Comparison of ENCODE assay signal across 18 cellular contexts in the genomic region with DNA sequence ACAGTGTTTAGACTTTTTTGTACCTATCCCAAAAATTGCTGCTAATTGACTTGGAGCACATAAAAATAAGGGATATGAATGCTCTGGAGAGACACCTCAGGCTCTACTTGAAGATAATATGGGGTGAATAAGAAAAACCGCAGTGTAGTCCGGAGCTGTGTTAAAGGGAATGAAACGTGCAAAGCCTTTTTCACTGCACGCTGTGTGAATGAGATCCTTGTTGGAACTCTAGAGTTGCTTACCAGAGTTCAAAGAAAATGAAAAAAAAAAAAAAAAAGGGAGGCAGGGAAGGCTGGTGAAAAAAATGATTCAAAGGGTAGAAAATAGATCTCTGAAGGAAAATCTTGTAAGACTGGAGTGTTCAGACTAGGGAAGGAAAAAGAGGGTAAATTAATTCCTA.
A peak's percentile ranks its signal among the peaks of the same experiment; 100 is the strongest.
DNase-seq lines count a peak whose midpoint lies in the region; TF ChIP-seq lines count a peak whose summit lies in the region.
"Had no signal": no experiment of that assay in that cellular context is flagged by ENCODE, and none has a peak within 500 bp of the region (broad histone marks: within the 10 kb centered on the region; RNA-seq: fewer than 3 reads in every experiment).

No MANE protein-coding gene starts in this region.

- no peak overlapping the region for H3K9ac ChIP-seq in Karpas-422 (ENCODE audit: low read length)
- H3K9ac ChIP-seq: GM23248 had no signal

- H3K4me2 ChIP-seq in Karpas-422 (ENCODE audit: low read depth, low read length, poor library complexity, severe bottlenecking), result no peak overlapping the region

- no peaks in the 10 kb centered on the region for H3K79me2 ChIP-seq in Karpas-422 (ENCODE audit: low read length)

- TF ChIP-seq CTCF in Caco-2 (IDR thresholded peaks at IDR 0.05; ENCODE audit: insufficient read depth in 1 of 2, low read depth in 1 of 2, low read length in 1 of 2, severe bottlenecking in 1 of 2, unreplicated experiment in 1 of 2) (no peak), ascending aorta (IDR thresholded peaks at IDR 0.05) (no peak), neural crest cell (conservative IDR thresholded peaks at IDR 0.05) (no peak), uterus (IDR thresholded peaks at IDR 0.05) (no peak)

- POLR2A ChIA-PET in Caco-2 (lab: Charles Lee), result no interaction called here

- peaks cover 8% of the 10 kb centered on the region for H3K4me1 Mint-ChIP-seq in Caco-2 (ENCODE audit: low read depth, unreplicated experiment)
- H3K4me1 Mint-ChIP-seq in neural crest cell, result peaks cover 45% of the 10 kb centered on the region
- no peaks in the 10 kb centered on the region for H3K4me1 Mint-ChIP-seq in activated T-helper 2 cell treated with anti-CD3 and anti-CD28 coated beads, Interferon-gamma antibody, Interleukin-2, Interleukin-4, amounts not matched to agents 10 μg/mL and 5 μg/mL and 100 μg/mL, durations not matched to agents 14 hours and 24 hours and 36 hours (ENCODE audit: low read depth)
- H3K4me1 Mint-ChIP-seq: CD4-positive, alpha-beta memory T cell had no signal

- CTCF ChIA-PET in Caco-2 (lab: Charles Lee), result no interaction called here

- TF ChIP-seq POLR2A in uterus (IDR thresholded peaks at IDR 0.05), result no peak

- H3K4me3 ChIP-seq in Caco-2 (ENCODE audit: low read depth, low read length) (no peak overlapping the region), ascending aorta (no peak overlapping the region), uterus (no peak overlapping the region), Karpas-422 (ENCODE audit: low read length) (no peak overlapping the region)
- H3K4me3 ChIP-seq: GM12878, GM23248 had no signal

- no peak overlapping the region for H2AFZ ChIP-seq in Karpas-422 (ENCODE audit: low read length)
- H2AFZ ChIP-seq: GM23248 had no signal

- H3K36me3 ChIP-seq in Caco-2 (ENCODE audit: control insufficient read depth, insufficient read depth, low read length) (no peaks in the 10 kb centered on the region), ascending aorta (no peaks in the 10 kb centered on the region), uterus (no peaks in the 10 kb centered on the region), Karpas-422 (ENCODE audit: insufficient read depth, low read length) (no peaks in the 10 kb centered on the region)

- H3K27me3 Mint-ChIP-seq in Caco-2 (ENCODE audit: insufficient read depth, unreplicated experiment) (no peaks in the 10 kb centered on the region), neural crest cell (ENCODE audit: low read depth) (no peaks in the 10 kb centered on the region)
- H3K27me3 Mint-ChIP-seq in activated T-helper 2 cell treated with anti-CD3 and anti-CD28 coated beads, Interferon-gamma antibody, Interleukin-2, Interleukin-4, amounts not matched to agents 10 μg/mL and 5 μg/mL and 100 μg/mL, durations not matched to agents 14 hours and 24 hours and 36 hours (ENCODE audit: low read depth), result no peaks in the 10 kb centered on the region

- H3K4me3 Mint-ChIP-seq in Caco-2 (ENCODE audit: unreplicated experiment), result no peak overlapping the region
- peak overlapping the region; percentile 39 for H3K4me3 Mint-ChIP-seq in neural crest cell
- H3K4me3 Mint-ChIP-seq in activated T-helper 2 cell treated with anti-CD3 and anti-CD28 coated beads, Interferon-gamma antibody, Interleukin-2, Interleukin-4, amounts not matched to agents 10 μg/mL and 5 μg/mL and 100 μg/mL, durations not matched to agents 14 hours and 24 hours and 36 hours (ENCODE audit: low read depth), result no peak overlapping the region
- H3K4me3 Mint-ChIP-seq: CD4-positive, alpha-beta memory T cell had no signal

- H3K36me3 Mint-ChIP-seq in Caco-2 (ENCODE audit: insufficient read depth, unreplicated experiment) (no peaks in the 10 kb centered on the region), neural crest cell (ENCODE audit: low read depth) (no peaks in the 10 kb centered on the region)
- H3K36me3 Mint-ChIP-seq in activated T-helper 2 cell treated with anti-CD3 and anti-CD28 coated beads, Interferon-gamma antibody, Interleukin-2, Interleukin-4, amounts not matched to agents 10 μg/mL and 5 μg/mL and 100 μg/mL, durations not matched to agents 14 hours and 24 hours and 36 hours (ENCODE audit: low read depth), result no peaks in the 10 kb centered on the region
- H3K36me3 Mint-ChIP-seq: CD4-positive, alpha-beta memory T cell had no signal

- no peaks in the 10 kb centered on the region for H4K20me1 ChIP-seq in Karpas-422 (ENCODE audit: insufficient read depth, low read depth, low read length)

- H3K4me1 ChIP-seq in Caco-2 (peaks cover 10% of the 10 kb centered on the region), ascending aorta (peaks cover 12 to 65% of the 10 kb centered on the region in 2 donors), uterus (peaks cover 0 to 10% of the 10 kb centered on the region in 2 donors), Karpas-422 (ENCODE audit: low read length) (no peaks in the 10 kb centered on the region)

- H3K9me3 ChIP-seq in Caco-2, result no peaks in the 10 kb centered on the region
- no peaks in the 10 kb centered on the region for H3K9me3 ChIP-seq in ascending aorta
- H3K9me3 ChIP-seq in uterus, result no peaks in the 10 kb centered on the region
- H3K9me3 ChIP-seq in Karpas-422 (ENCODE audit: low read length), result no peaks in the 10 kb centered on the region

- H3K27me3 ChIP-seq in Caco-2 (replicated peaks; ENCODE audit: control insufficient read depth, insufficient read depth, low read length) (no peaks in the 10 kb centered on the region), ascending aorta (no peaks in the 10 kb centered on the region), uterus (no peaks in the 10 kb centered on the region), Karpas-422 (ENCODE audit: low read length) (no peaks in the 10 kb centered on the region)

- no peaks in the 10 kb centered on the region for H3K9me2 ChIP-seq in Karpas-422 (replicated peaks; ENCODE audit: insufficient read depth, low read length)

- no peak for DNase-seq in Caco-2
- no peak for DNase-seq in ascending aorta (ENCODE audit: low spot score in 2 of 2)
- no peak for DNase-seq in neural crest cell (ENCODE audit: low read depth, low spot score)
- DNase-seq in uterus, result no peak
- no peak for DNase-seq in NOMO-1 treated with dmso at 0.1 percent for 144 hours (lab: John Stamatoyannopoulos, UW; ENCODE audit: unreplicated experiment)
- DNase-seq in activated T-helper 2 cell treated with anti-CD3 and anti-CD28 coated beads, Interferon-gamma antibody, Interleukin-2, Interleukin-4, amounts not matched to agents 10 μg/mL and 5 μg/mL and 100 μg/mL, durations not matched to agents 14 hours and 24 hours and 36 hours (ENCODE audit: low spot score), result no peak
- DNase-seq in Karpas-422, result no peak
- DNase-seq: 8988T; C1 segment of cervical spinal cord; CD4-positive, alpha-beta memory T cell; DMS 273 treated with DMSO at 0.1 percent for 48 hours; DMS79; EL; GDM1; GM23248; H7; HCEC 1CT had no signal

- H3K27ac Mint-ChIP-seq in Caco-2 (ENCODE audit: unreplicated experiment) (peak overlapping the region; percentile 36), neural crest cell (ENCODE audit: unreplicated experiment) (peak overlapping the region; percentile 1)
- H3K27ac Mint-ChIP-seq in activated T-helper 2 cell treated with anti-CD3 and anti-CD28 coated beads, Interferon-gamma antibody, Interleukin-2, Interleukin-4, amounts not matched to agents 10 μg/mL and 5 μg/mL and 100 μg/mL, durations not matched to agents 14 hours and 24 hours and 36 hours, result no peak overlapping the region
- H3K27ac Mint-ChIP-seq: CD4-positive, alpha-beta memory T cell had no signal

- intact Hi-C loops in Caco-2 (cut with micrococcal nuclease; ENCODE audit: unreplicated experiment), result no loop called here
- intact Hi-C loops in ascending aorta (cut with DNase I), result loop anchor here (5.0 to 10.0 kb wide), 3 partner anchors 377 to 1357 kb away; no protein-coding TSS in a partner anchor
- intact Hi-C loops in uterus (cut with DNase I; ENCODE audit: low total_unique reads), result no loop called here
- intact Hi-C loops in activated T-helper 2 cell treated with anti-CD3 and anti-CD28 coated beads, Interferon-gamma antibody, Interleukin-2, Interleukin-4, amounts not matched to agents 10 μg/mL and 5 μg/mL and 100 μg/mL, durations not matched to agents 14 hours and 24 hours and 36 hours (cut with micrococcal nuclease), result no loop called here

- H3K27ac ChIP-seq in ascending aorta (peak overlapping the region; percentile 42 to 89), uterus (peak overlapping the region; percentile 32 to 43), Karpas-422 (ENCODE audit: low read length) (no peak overlapping the region)
- H3K27ac ChIP-seq: GM23248 had no signal

- H3K9me3 Mint-ChIP-seq in Caco-2 (ENCODE audit: unreplicated experiment) (no peaks in the 10 kb centered on the region), neural crest cell (no peaks in the 10 kb centered on the region)
- H3K9me3 Mint-ChIP-seq in activated T-helper 2 cell treated with anti-CD3 and anti-CD28 coated beads, Interferon-gamma antibody, Interleukin-2, Interleukin-4, amounts not matched to agents 10 μg/mL and 5 μg/mL and 100 μg/mL, durations not matched to agents 14 hours and 24 hours and 36 hours, result no peaks in the 10 kb centered on the region

- no TSS peak for BruUV-seq in Caco-2 (replicated peaks; lab: Mats Ljungman, UMichigan)
